ENCODE assay signal across 8 cellular contexts in genomic region chr19:58555369-58555885, GRCh38. TPM values are rescaled to one million over a fixed set of nuclear protein-coding genes. Genes with fewer than 3 reads are reported as not detected.
A peak's percentile ranks its signal among the peaks of the same experiment; 100 is the strongest.
DNase-seq lines count a peak whose midpoint lies in the region; ATAC-seq lines count a peak whose summit lies in the region.

No MANE protein-coding gene starts in this region.

- peaks cover 31% of the 10 kb centered on the region for H3K36me3 ChIP-seq in iPS-15b (ENCODE audit: control insufficient read depth, insufficient read depth, low read length)

- peak overlapping the region; percentile 51 for H3K4me3 ChIP-seq in iPS-15b (ENCODE audit: low read depth, low read length)

- peak overlapping the region; percentile 92 for H3K4me3 Mint-ChIP-seq in activated T-helper 2 cell treated with anti-CD3 and anti-CD28 coated beads, Interferon-gamma antibody, Interleukin-2, Interleukin-4, amounts not matched to agents 10 μg/mL and 5 μg/mL and 100 μg/mL, durations not matched to agents 14 hours and 24 hours and 36 hours (ENCODE audit: low read depth)
- H3K4me3 Mint-ChIP-seq in stimulated activated effector memory CD8-positive, alpha-beta T cell treated with anti-CD3 and anti-CD28 coated beads, Interleukin-12 subunit alpha, Interleukin-12 subunit beta, amount 100 ng/mL, for 72 hours, result peak overlapping the region; percentile 98

- intact Hi-C loops in activated T-helper 2 cell treated with anti-CD3 and anti-CD28 coated beads, Interferon-gamma antibody, Interleukin-2, Interleukin-4, amounts not matched to agents 10 μg/mL and 5 μg/mL and 100 μg/mL, durations not matched to agents 14 hours and 24 hours and 36 hours (cut with micrococcal nuclease), result loop anchor here (1.0 to 2.0 kb wide), 2 partner anchors 11 to 37 kb away; partner anchors contain the start of genes TRIM28 and ZBTB45

- H3K9me3 Mint-ChIP-seq in activated T-helper 2 cell treated with anti-CD3 and anti-CD28 coated beads, Interferon-gamma antibody, Interleukin-2, Interleukin-4, amounts not matched to agents 10 μg/mL and 5 μg/mL and 100 μg/mL, durations not matched to agents 14 hours and 24 hours and 36 hours, result no peaks in the 10 kb centered on the region
- no peaks in the 10 kb centered on the region for H3K9me3 Mint-ChIP-seq in stimulated activated effector memory CD8-positive, alpha-beta T cell treated with anti-CD3 and anti-CD28 coated beads, Interleukin-12 subunit alpha, Interleukin-12 subunit beta, amount 100 ng/mL, for 72 hours

- H3K4me1 Mint-ChIP-seq in activated T-helper 2 cell treated with anti-CD3 and anti-CD28 coated beads, Interferon-gamma antibody, Interleukin-2, Interleukin-4, amounts not matched to agents 10 μg/mL and 5 μg/mL and 100 μg/mL, durations not matched to agents 14 hours and 24 hours and 36 hours (ENCODE audit: low read depth), result peaks cover 36% of the 10 kb centered on the region
- H3K4me1 Mint-ChIP-seq in stimulated activated effector memory CD8-positive, alpha-beta T cell treated with anti-CD3 and anti-CD28 coated beads, Interleukin-12 subunit alpha, Interleukin-12 subunit beta, amount 100 ng/mL, for 72 hours, result peaks cover 78% of the 10 kb centered on the region

- no peaks in the 10 kb centered on the region for H3K27me3 Mint-ChIP-seq in activated T-helper 2 cell treated with anti-CD3 and anti-CD28 coated beads, Interferon-gamma antibody, Interleukin-2, Interleukin-4, amounts not matched to agents 10 μg/mL and 5 μg/mL and 100 μg/mL, durations not matched to agents 14 hours and 24 hours and 36 hours (ENCODE audit: low read depth)

- H3K9me3 ChIP-seq in iPS-15b (ENCODE audit: control insufficient read depth, insufficient read depth, low read length), result no peaks in the 10 kb centered on the region

- peaks cover 77% of the 10 kb centered on the region for H3K36me3 Mint-ChIP-seq in activated T-helper 2 cell treated with anti-CD3 and anti-CD28 coated beads, Interferon-gamma antibody, Interleukin-2, Interleukin-4, amounts not matched to agents 10 μg/mL and 5 μg/mL and 100 μg/mL, durations not matched to agents 14 hours and 24 hours and 36 hours (ENCODE audit: low read depth)
- peaks cover 92% of the 10 kb centered on the region for H3K36me3 Mint-ChIP-seq in stimulated activated effector memory CD8-positive, alpha-beta T cell treated with anti-CD3 and anti-CD28 coated beads, Interleukin-12 subunit alpha, Interleukin-12 subunit beta, amount 100 ng/mL, for 72 hours

- ATAC-seq in HG03025 (IDR thresholded peaks at IDR 0.05; ENCODE audit: low FRiP score, unreplicated experiment), result peak; percentile 0
- ATAC-seq in stimulated activated effector memory CD8-positive, alpha-beta T cell treated with anti-CD3 and anti-CD28 coated beads, Interleukin-12 subunit alpha, Interleukin-12 subunit beta, amount 100 ng/mL, for 72 hours, result no peak
- ATAC-seq in HG03039 (IDR thresholded peaks at IDR 0.05; ENCODE audit: unreplicated experiment), result no peak

- no peak for DNase-seq in activated T-helper 2 cell treated with anti-CD3 and anti-CD28 coated beads, Interferon-gamma antibody, Interleukin-2, Interleukin-4, amounts not matched to agents 10 μg/mL and 5 μg/mL and 100 μg/mL, durations not matched to agents 14 hours and 24 hours and 36 hours (ENCODE audit: low spot score)
- no peak for DNase-seq in stimulated activated effector memory CD8-positive, alpha-beta T cell treated with anti-CD3 and anti-CD28 coated beads, Interleukin-12 subunit alpha, Interleukin-12 subunit beta, amount 100 ng/mL, for 72 hours (ENCODE audit: low spot score in 2 of 2)
- DNase-seq in GM19238 (ENCODE audit: insufficient read length, low spot score), result no peak
- DNase-seq in H4 (ENCODE audit: low spot score), result no peak
- no peak for DNase-seq in NCI-H2029 treated with DMSO at 0.1 percent for 48 hours (lab: John Stamatoyannopoulos, UW)

- peak overlapping the region; percentile 91 for H3K27ac Mint-ChIP-seq in activated T-helper 2 cell treated with anti-CD3 and anti-CD28 coated beads, Interferon-gamma antibody, Interleukin-2, Interleukin-4, amounts not matched to agents 10 μg/mL and 5 μg/mL and 100 μg/mL, durations not matched to agents 14 hours and 24 hours and 36 hours
- peak overlapping the region; percentile 100 for H3K27ac Mint-ChIP-seq in stimulated activated effector memory CD8-positive, alpha-beta T cell treated with anti-CD3 and anti-CD28 coated beads, Interleukin-12 subunit alpha, Interleukin-12 subunit beta, amount 100 ng/mL, for 72 hours

- H3K9ac ChIP-seq in iPS-15b (ENCODE audit: low read depth, low read length), result peak overlapping the region; percentile 77

- H3K27me3 ChIP-seq in iPS-15b (ENCODE audit: control insufficient read depth, insufficient read depth, low read length), result peaks cover 2% of the 10 kb centered on the region

- peaks cover 8% of the 10 kb centered on the region for H3K4me1 ChIP-seq in iPS-15b (ENCODE audit: control insufficient read depth, insufficient read depth, low read length)

RNA-seq across cellular contexts. Expression of gene CHMP2A, which starts 0.5 kb away (rescaled TPM):
- 102 and 105 TPM in 2 replicates for total RNA-seq in activated T-helper 2 cell treated with anti-CD3 and anti-CD28 coated beads, Interferon-gamma antibody, Interleukin-2, Interleukin-4, amounts not matched to agents 10 μg/mL and 5 μg/mL and 100 μg/mL, durations not matched to agents 14 hours and 24 hours and 36 hours
- total RNA-seq in H4 (2014; rRNA removed; shearing (Covaris generic)), result 242 and 244 TPM in 2 replicates

RNA-seq across cellular contexts. Expression of gene UBE2M, which starts 3.0 kb away (rescaled TPM):
- total RNA-seq in activated T-helper 2 cell treated with anti-CD3 and anti-CD28 coated beads, Interferon-gamma antibody, Interleukin-2, Interleukin-4, amounts not matched to agents 10 μg/mL and 5 μg/mL and 100 μg/mL, durations not matched to agents 14 hours and 24 hours and 36 hours, result 133 and 142 TPM in 2 replicates
- 108 and 109 TPM in 2 replicates for total RNA-seq in H4 (2014; rRNA removed; shearing (Covaris generic))

RNA-seq across cellular contexts. Expression of gene TRIM28, which starts 11.6 kb away (rescaled TPM):
- total RNA-seq in activated T-helper 2 cell treated with anti-CD3 and anti-CD28 coated beads, Interferon-gamma antibody, Interleukin-2, Interleukin-4, amounts not matched to agents 10 μg/mL and 5 μg/mL and 100 μg/mL, durations not matched to agents 14 hours and 24 hours and 36 hours, result 658 and 662 TPM in 2 replicates
- 378 and 416 TPM in 2 replicates for total RNA-seq in H4 (2014; rRNA removed; shearing (Covaris generic))

RNA-seq across cellular contexts. Expression of gene MZF1, which starts 17.7 kb away (rescaled TPM):
- total RNA-seq in activated T-helper 2 cell treated with anti-CD3 and anti-CD28 coated beads, Interferon-gamma antibody, Interleukin-2, Interleukin-4, amounts not matched to agents 10 μg/mL and 5 μg/mL and 100 μg/mL, durations not matched to agents 14 hours and 24 hours and 36 hours, result 18.8 and 19.0 TPM in 2 replicates
- 3.5 and 5.4 TPM in 2 replicates for total RNA-seq in H4 (2014; rRNA removed; shearing (Covaris generic))

RNA-seq across cellular contexts. Expression of gene ZBTB45, which starts 35.8 kb away (rescaled TPM):
- 16.6 and 17.7 TPM in 2 replicates for total RNA-seq in activated T-helper 2 cell treated with anti-CD3 and anti-CD28 coated beads, Interferon-gamma antibody, Interleukin-2, Interleukin-4, amounts not matched to agents 10 μg/mL and 5 μg/mL and 100 μg/mL, durations not matched to agents 14 hours and 24 hours and 36 hours
- 1.6 and 4.6 TPM in 2 replicates for total RNA-seq in H4 (2014; rRNA removed; shearing (Covaris generic))
